ENCODE assay signal across 1 cellular context in genomic region chr1:28684937-28685336, GRCh38.
TF ChIP-seq lines count a peak whose summit lies in the region.

No MANE protein-coding gene starts in this region.

TF ChIP-seq in K562, 482 proteins besides CTCF, POLR2A, EP300 and RAD21 (continued from another document and continues in another):
- TF ChIP-seq SFPQ (IDR thresholded peaks at IDR 0.05; ENCODE audit: low read depth, low read length) (no peak), TCF3 (CRISPR knock-in tag; IDR thresholded peaks at IDR 0.05) (peak; percentile 73), BRF2 (IDR thresholded peaks at IDR 0.05; ENCODE audit: borderline replicate concordance, insufficient read depth, insufficient read length) (no peak), SAP30 (IDR thresholded peaks at IDR 0.05; ENCODE audit: borderline replicate concordance, insufficient read depth, low read depth, low read length, poor library complexity, severe bottlenecking) (no peak), CREB5 (CRISPR knock-in tag; IDR thresholded peaks at IDR 0.05) (no peak), NFIX (CRISPR knock-in tag; IDR thresholded peaks at IDR 0.05; ENCODE audit: low read depth) (no peak), ATF2 (CRISPR knock-in tag; IDR thresholded peaks at IDR 0.05) (no peak), HDAC8 (tag; IDR thresholded peaks at IDR 0.05) (no peak), ARID1B (IDR thresholded peaks at IDR 0.05) (peak; percentile 66), NFYB (IDR thresholded peaks at IDR 0.05; ENCODE audit: extremely low read depth, insufficient read length) (no peak), E2F1 (CRISPR knock-in tag; IDR thresholded peaks at IDR 0.05) (no peak), RBFOX2 (IDR thresholded peaks at IDR 0.05; ENCODE audit: low read depth, low read length) (no peak), THRA (IDR thresholded peaks at IDR 0.05) (no peak), STAT5A (IDR thresholded peaks at IDR 0.05; ENCODE audit: borderline replicate concordance, low read length) (peak; percentile 19; the same call in 1 of the 2 replicates), ZNF253 (CRISPR knock-in tag; conservative IDR thresholded peaks at IDR 0.05) (no peak), BRD4 (IDR thresholded peaks at IDR 0.05) (no peak), SNRNP70 (optimal IDR thresholded peaks at IDR 0.05; ENCODE audit: low read depth, low read length) (no peak), HIVEP1 (CRISPR knock-in tag; IDR thresholded peaks at IDR 0.05) (no peak), ZBTB1 (CRISPR knock-in tag; IDR thresholded peaks at IDR 0.05; ENCODE audit: borderline replicate concordance, low read depth) (no peak), SMAD2 (IDR thresholded peaks at IDR 0.05; ENCODE audit: low read depth, low read length) (no peak), RBM15 (IDR thresholded peaks at IDR 0.05; ENCODE audit: insufficient read depth, low read length) (no peak), ZNF384 (IDR thresholded peaks at IDR 0.05; ENCODE audit: low read depth, low read length) (peak; percentile 26; the same call in 1 of the 2 replicates), HDAC6 (IDR thresholded peaks at IDR 0.05; ENCODE audit: low read depth, low read length) (no peak), RBM14 (IDR thresholded peaks at IDR 0.05; ENCODE audit: borderline replicate concordance, insufficient read depth, low read depth, low read length) (no peak), ZNF23 (CRISPR knock-in tag; IDR thresholded peaks at IDR 0.05) (no peak), MEIS2 (IDR thresholded peaks at IDR 0.05; ENCODE audit: partially characterized antibody) (peak; percentile 26), HNRNPLL (IDR thresholded peaks at IDR 0.05; ENCODE audit: low read depth, low read length, poor library complexity, severe bottlenecking) (no peak), ZBTB12 (CRISPR knock-in tag; IDR thresholded peaks at IDR 0.05) (no peak), BCOR (IDR thresholded peaks at IDR 0.05) (no peak), KDM1A (IDR thresholded peaks at IDR 0.05) (peak in 1 of 2 experiments; percentile 27; a peak in 1 of 4 replicates), HDAC1 (IDR thresholded peaks at IDR 0.05) (0 out of 4 replicates have a peak, but pooled peaks of 1 of the 2 experiments have one; percentile 13), BRD9 (IDR thresholded peaks at IDR 0.05; ENCODE audit: low read depth, partially characterized antibody) (no peak), NCOR1 (IDR thresholded peaks at IDR 0.05) (peak; percentile 54), ZC3H4 (CRISPR knock-in tag; IDR thresholded peaks at IDR 0.05; ENCODE audit: borderline replicate concordance) (no peak), ZNF699 (CRISPR knock-in tag; IDR thresholded peaks at IDR 0.05; ENCODE audit: insufficient replicate concordance) (no peak), NFIC (IDR thresholded peaks at IDR 0.05) (no peak), TAL1 (IDR thresholded peaks at IDR 0.05) (peak; percentile 50; the same call in 1 of the 2 replicates)
- TF ChIP-seq, protein P1, sequence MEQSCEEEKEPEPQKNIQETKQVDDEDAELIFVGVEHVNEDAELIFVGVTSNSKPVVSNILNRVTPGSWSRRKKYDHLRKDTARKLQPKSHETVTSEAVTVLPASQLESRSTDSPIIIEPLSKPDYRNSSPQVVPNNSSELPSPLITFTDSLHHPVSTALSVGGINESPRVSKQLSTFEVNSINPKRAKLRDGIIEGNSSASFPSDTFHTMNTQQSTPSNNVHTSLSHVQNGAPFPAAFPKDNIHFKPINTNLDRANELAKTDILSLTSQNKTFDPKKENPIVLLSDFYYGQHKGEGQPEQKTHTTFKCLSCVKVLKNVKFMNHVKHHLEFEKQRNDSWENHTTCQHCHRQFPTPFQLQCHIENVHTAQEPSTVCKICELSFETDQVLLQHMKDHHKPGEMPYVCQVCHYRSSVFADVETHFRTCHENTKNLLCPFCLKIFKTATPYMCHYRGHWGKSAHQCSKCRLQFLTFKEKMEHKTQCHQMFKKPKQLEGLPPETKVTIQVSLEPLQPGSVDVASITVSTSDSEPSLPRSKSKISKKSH (CRISPR knock-in tag; IDR thresholded peaks at IDR 0.05) = no peak
- TF ChIP-seq, protein P2, sequence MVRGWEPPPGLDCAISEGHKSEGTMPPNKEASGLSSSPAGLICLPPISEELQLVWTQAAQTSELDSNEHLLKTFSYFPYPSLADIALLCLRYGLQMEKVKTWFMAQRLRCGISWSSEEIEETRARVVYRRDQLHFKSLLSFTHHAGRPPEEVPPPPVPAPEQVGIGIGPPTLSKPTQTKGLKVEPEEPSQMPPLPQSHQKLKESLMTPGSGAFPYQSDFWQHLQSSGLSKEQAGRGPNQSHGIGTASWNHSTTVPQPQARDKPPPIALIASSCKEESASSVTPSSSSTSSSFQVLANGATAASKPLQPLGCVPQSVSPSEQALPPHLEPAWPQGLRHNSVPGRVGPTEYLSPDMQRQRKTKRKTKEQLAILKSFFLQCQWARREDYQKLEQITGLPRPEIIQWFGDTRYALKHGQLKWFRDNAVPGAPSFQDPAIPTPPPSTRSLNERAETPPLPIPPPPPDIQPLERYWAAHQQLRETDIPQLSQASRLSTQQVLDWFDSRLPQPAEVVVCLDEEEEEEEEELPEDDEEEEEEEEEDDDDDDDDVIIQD (CRISPR knock-in tag; IDR thresholded peaks at IDR 0.05) = no peak
- TF ChIP-seq, protein P3, sequence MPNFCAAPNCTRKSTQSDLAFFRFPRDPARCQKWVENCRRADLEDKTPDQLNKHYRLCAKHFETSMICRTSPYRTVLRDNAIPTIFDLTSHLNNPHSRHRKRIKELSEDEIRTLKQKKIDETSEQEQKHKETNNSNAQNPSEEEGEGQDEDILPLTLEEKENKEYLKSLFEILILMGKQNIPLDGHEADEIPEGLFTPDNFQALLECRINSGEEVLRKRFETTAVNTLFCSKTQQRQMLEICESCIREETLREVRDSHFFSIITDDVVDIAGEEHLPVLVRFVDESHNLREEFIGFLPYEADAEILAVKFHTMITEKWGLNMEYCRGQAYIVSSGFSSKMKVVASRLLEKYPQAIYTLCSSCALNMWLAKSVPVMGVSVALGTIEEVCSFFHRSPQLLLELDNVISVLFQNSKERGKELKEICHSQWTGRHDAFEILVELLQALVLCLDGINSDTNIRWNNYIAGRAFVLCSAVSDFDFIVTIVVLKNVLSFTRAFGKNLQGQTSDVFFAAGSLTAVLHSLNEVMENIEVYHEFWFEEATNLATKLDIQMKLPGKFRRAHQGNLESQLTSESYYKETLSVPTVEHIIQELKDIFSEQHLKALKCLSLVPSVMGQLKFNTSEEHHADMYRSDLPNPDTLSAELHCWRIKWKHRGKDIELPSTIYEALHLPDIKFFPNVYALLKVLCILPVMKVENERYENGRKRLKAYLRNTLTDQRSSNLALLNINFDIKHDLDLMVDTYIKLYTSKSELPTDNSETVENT (CRISPR knock-in tag; IDR thresholded peaks at IDR 0.05) = no peak
- TF ChIP-seq, protein P4, sequence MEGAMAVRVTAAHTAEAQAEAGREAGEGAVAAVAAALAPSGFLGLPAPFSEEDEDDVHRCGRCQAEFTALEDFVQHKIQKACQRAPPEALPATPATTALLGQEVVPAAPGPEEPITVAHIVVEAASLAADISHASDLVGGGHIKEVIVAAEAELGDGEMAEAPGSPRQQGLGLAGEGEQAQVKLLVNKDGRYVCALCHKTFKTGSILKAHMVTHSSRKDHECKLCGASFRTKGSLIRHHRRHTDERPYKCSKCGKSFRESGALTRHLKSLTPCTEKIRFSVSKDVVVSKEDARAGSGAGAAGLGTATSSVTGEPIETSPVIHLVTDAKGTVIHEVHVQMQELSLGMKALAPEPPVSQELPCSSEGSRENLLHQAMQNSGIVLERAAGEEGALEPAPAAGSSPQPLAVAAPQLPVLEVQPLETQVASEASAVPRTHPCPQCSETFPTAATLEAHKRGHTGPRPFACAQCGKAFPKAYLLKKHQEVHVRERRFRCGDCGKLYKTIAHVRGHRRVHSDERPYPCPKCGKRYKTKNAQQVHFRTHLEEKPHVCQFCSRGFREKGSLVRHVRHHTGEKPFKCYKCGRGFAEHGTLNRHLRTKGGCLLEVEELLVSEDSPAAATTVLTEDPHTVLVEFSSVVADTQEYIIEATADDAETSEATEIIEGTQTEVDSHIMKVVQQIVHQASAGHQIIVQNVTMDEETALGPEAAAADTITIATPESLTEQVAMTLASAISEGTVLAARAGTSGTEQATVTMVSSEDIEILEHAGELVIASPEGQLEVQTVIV (CRISPR knock-in tag; IDR thresholded peaks at IDR 0.05; ENCODE audit: borderline replicate concordance) = no peak
